ENCODE assay signal across 8 cellular contexts in the genomic region with DNA sequence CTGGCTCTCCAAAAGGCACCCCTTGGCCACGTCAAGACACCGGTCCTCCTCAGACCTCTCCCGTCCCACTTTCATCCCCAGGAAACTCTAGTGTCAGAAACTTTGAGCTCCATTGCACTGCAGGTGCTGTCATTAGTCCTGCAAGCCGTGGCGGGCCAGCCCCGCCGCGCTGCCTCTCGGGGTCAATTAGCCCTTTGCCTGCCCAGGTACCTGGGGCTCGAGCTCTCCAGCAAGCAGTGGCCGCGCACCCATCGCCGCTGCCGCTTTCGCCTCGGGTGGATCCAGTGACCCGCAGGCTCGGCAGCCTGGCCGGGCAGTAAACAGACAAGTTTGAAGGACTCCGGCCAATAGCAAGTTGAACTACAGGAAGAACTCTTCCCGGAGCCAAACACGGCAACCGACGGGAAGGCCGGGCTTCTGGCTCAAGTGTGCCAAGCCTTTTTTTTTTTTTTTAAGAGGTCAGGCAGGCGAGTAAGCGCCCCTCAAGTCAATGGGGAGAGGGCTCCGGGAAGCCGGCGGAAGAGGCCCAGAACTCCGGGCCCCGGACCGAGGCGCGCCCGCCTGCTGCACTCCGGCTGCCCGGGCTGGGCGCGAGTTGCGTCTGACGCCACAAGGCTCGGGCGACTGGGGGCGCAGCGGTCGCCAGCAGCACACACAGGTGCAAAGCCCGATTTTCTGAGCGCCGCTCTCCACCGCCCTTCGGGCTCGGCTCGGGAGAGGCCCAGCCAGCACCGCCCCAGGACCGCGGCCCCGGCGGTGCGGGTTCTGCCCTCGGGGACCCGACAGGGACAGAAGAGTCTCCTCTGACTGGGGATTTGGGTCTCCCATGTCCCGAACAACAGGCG. TPM values are rescaled to one million over a fixed set of nuclear protein-coding genes. Genes with fewer than 3 reads are reported as not detected.
DNase-seq lines count a peak whose midpoint lies in the region; ATAC-seq, FAIRE-seq and TF ChIP-seq lines count a peak whose summit lies in the region.

No MANE protein-coding gene starts in this region.

- peak in 1 of 2 donors; percentile 2 for TF ChIP-seq CTCF in endothelial cell of umbilical vein (IDR thresholded peaks at IDR 0.05; ENCODE audit: extremely low read depth in 1 of 2, insufficient read depth in 1 of 2, low read depth in 1 of 2, low read length in 2 of 2)

- no peaks in the 10 kb centered on the region for H3K9me1 ChIP-seq in endothelial cell of umbilical vein (replicated peaks; ENCODE audit: control insufficient read depth, extremely low read depth, insufficient read depth, low read length)

- dilution Hi-C loops in endothelial cell of umbilical vein (cut with MboI; ENCODE audit: extremely low pct_ligation_motif_present, low sequenced_read_pairs): no loop called here

- ATAC-seq in HG03280 (IDR thresholded peaks at IDR 0.05; ENCODE audit: unreplicated experiment) (no peak), HG03135 (IDR thresholded peaks at IDR 0.05; ENCODE audit: unreplicated experiment) (no peak)

- no peaks in the 10 kb centered on the region for H3K36me3 ChIP-seq in endothelial cell of umbilical vein (ENCODE audit: control insufficient read depth in 2 of 2, extremely low read depth in 1 of 2, insufficient read depth in 2 of 2, low read length in 2 of 2)

- CTCF ChIA-PET in endothelial cell of umbilical vein (lab: Charles Lee): interaction anchor here (1.5 to 2.3 kb wide), 4 partner anchors 10 to 792 kb away, joined by 6 to 12 read pairs (median 7); no protein-coding TSS in a partner anchor

- intact Hi-C loops in endothelial cell of umbilical vein (cut with micrococcal nuclease): loop anchor here (5.0 kb wide), 3 partner anchors 175 to 660 kb away; no protein-coding TSS in a partner anchor

- H3K9me3 ChIP-seq in endothelial cell of umbilical vein (replicated peaks; ENCODE audit: control insufficient read depth, insufficient read depth, low read length): no peaks in the 10 kb centered on the region

- H4K20me1 ChIP-seq in endothelial cell of umbilical vein (replicated peaks; ENCODE audit: control insufficient read depth, extremely low read depth, insufficient read depth, low read length): no peaks in the 10 kb centered on the region

- H3K27ac ChIP-seq in endothelial cell of umbilical vein (ENCODE audit: insufficient read depth, low read depth, low read length): no peak overlapping the region

- H3K79me2 ChIP-seq in endothelial cell of umbilical vein (ENCODE audit: control insufficient read depth, insufficient read depth, low read length): no peaks in the 10 kb centered on the region

- no peak for TF ChIP-seq POLR2A in endothelial cell of umbilical vein (IDR thresholded peaks at IDR 0.05; ENCODE audit: low read depth, low read length)

- peak overlapping the region; percentile 97 for H2AFZ ChIP-seq in endothelial cell of umbilical vein (ENCODE audit: low read depth, low read length)

- H3K4me1 ChIP-seq in endothelial cell of umbilical vein (ENCODE audit: control insufficient read depth, extremely low read depth, insufficient read depth, low read length): peaks cover 18% of the 10 kb centered on the region

- FAIRE-seq in endothelial cell of umbilical vein (lab: Jason Lieb, UNC): no peak

- POLR2A ChIA-PET in endothelial cell of umbilical vein (lab: Charles Lee): no interaction called here

- H3K9ac ChIP-seq in endothelial cell of umbilical vein (replicated peaks; ENCODE audit: extremely low read depth, insufficient read depth, low read length): no peak overlapping the region

- no TSS peak for BruUV-seq in endothelial cell of umbilical vein (replicated peaks; lab: Mats Ljungman, UMichigan)

- peak; percentile 31 for DNase-seq in SKM-1 treated with dmso at 0.1 percent for 144 hours (lab: John Stamatoyannopoulos, UW; ENCODE audit: unreplicated experiment)
- no peak for DNase-seq in SKM-1 (lab: John Stamatoyannopoulos, UW; ENCODE audit: unreplicated experiment)
- DNase-seq in NCI-H748 treated with DMSO at 0.1 percent for 48 hours (lab: John Stamatoyannopoulos, UW): peak; percentile 45
- peak; percentile 20 for DNase-seq in endothelial cell of umbilical vein (ENCODE audit: low read depth, low spot score)
- DNase-seq in midbrain (lab: John Stamatoyannopoulos, UW): peak; percentile 66
- DNase-seq in ureter (ENCODE audit: low spot score): peak; percentile 41

- peaks cover 14 to 31% of the 10 kb centered on the region in 2 experiments for H3K27me3 ChIP-seq in endothelial cell of umbilical vein (ENCODE audit: control insufficient read depth in 2 of 2, insufficient read depth in 2 of 2, low read length in 2 of 2)

- H3K4me2 ChIP-seq in endothelial cell of umbilical vein (ENCODE audit: insufficient read depth, low read length): peak overlapping the region; percentile 60

- H3K4me3 ChIP-seq in endothelial cell of umbilical vein (replicated peaks in 1 of 3; ENCODE audit: insufficient read depth in 1 of 3, low read depth in 1 of 3, low read length in 3 of 3): peak overlapping the region; percentile 39 to 88 (median 86)

TF ChIP-seq in endothelial cell of umbilical vein, 7 proteins besides CTCF, POLR2A, EP300 and RAD21:
- TF ChIP-seq EZH2 (IDR thresholded peaks at IDR 0.05; ENCODE audit: borderline replicate concordance, low read depth, low read length, severe bottlenecking) (peak; percentile 66), MYC (IDR thresholded peaks at IDR 0.05; ENCODE audit: low read depth, low read length) (no peak)

RNA-seq across cellular contexts. Expression of gene ERBB4, which starts 1.1 kb away (rescaled TPM):
- total RNA-seq in endothelial cell of umbilical vein: 0.27 and 0.74 TPM in 2 replicates
- 0.01 and 0.03 TPM in 2 replicates for polyA plus RNA-seq in endothelial cell of umbilical vein
- under 0.01 and 0.07 TPM in 2 replicates for polyA plus RNA-seq in endothelial cell of umbilical vein (2011; cell fraction: cytosol; rRNA removed)
- 0.04 and 0.13 TPM in 2 replicates for polyA plus RNA-seq in endothelial cell of umbilical vein (2011; cell fraction: nucleus; rRNA removed)
- 0.03 and 0.08 TPM in 2 replicates for polyA plus RNA-seq in endothelial cell of umbilical vein (2012)
- polyA minus RNA-seq in endothelial cell of umbilical vein: 0.36 and 0.55 TPM in 2 replicates
- polyA minus RNA-seq in endothelial cell of umbilical vein (2011; cell fraction: cytosol; rRNA and poly(A)+ RNA removed): 0.51 TPM
- polyA minus RNA-seq in endothelial cell of umbilical vein (2011; cell fraction: nucleus; rRNA and poly(A)+ RNA removed): 0.24 and 0.58 TPM in 2 replicates
- total RNA-seq in ureter: 10.2 TPM
